In genomic region chr1:198639581-198640235, GRCh38 we compare ENCODE assay signal across 10 cellular contexts. TPM values are rescaled to one million over a fixed set of nuclear protein-coding genes. Genes with fewer than 3 reads are reported as not detected.
A peak's percentile ranks its signal among the peaks of the same experiment; 100 is the strongest.
DNase-seq lines count a peak whose midpoint lies in the region; ATAC-seq and TF ChIP-seq lines count a peak whose summit lies in the region.
"Had no signal": no experiment of that assay in that cellular context is flagged by ENCODE, and none has a peak within 500 bp of the region (broad histone marks: within the 10 kb centered on the region; RNA-seq: fewer than 3 reads in every experiment).

No MANE protein-coding gene starts in this region.

- peaks cover 55% of the 10 kb centered on the region for H3K4me1 Mint-ChIP-seq in activated T-helper 2 cell treated with anti-CD3 and anti-CD28 coated beads, Interferon-gamma antibody, Interleukin-2, Interleukin-4, amounts not matched to agents 10 μg/mL and 5 μg/mL and 100 μg/mL, durations not matched to agents 14 hours and 24 hours and 36 hours (ENCODE audit: low read depth)
- peaks cover 55% of the 10 kb centered on the region in 2 donors for H3K4me1 Mint-ChIP-seq in natural killer cell

- no peaks in the 10 kb centered on the region for H3K9me3 ChIP-seq in DOHH2 (ENCODE audit: control insufficient read depth, insufficient read depth, low read length)

- H3K4me1 ChIP-seq in DOHH2 (ENCODE audit: control insufficient read depth, low read length) = peaks cover 66% of the 10 kb centered on the region

- no peak for TF ChIP-seq CTCF in DOHH2 (IDR thresholded peaks at IDR 0.05; ENCODE audit: low read depth, low read length, poor library complexity, severe bottlenecking)
- no peak for TF ChIP-seq CTCF in natural killer cell (IDR thresholded peaks at IDR 0.05)

- peak overlapping the region; percentile 94 for H3K27ac Mint-ChIP-seq in activated T-helper 2 cell treated with anti-CD3 and anti-CD28 coated beads, Interferon-gamma antibody, Interleukin-2, Interleukin-4, amounts not matched to agents 10 μg/mL and 5 μg/mL and 100 μg/mL, durations not matched to agents 14 hours and 24 hours and 36 hours
- peak overlapping the region; percentile 90 to 94 for H3K27ac Mint-ChIP-seq in natural killer cell

- H3K79me2 ChIP-seq in DOHH2 (ENCODE audit: control insufficient read depth, low read length) = peaks cover 90% of the 10 kb centered on the region

- no peaks in the 10 kb centered on the region for H3K9me3 Mint-ChIP-seq in activated T-helper 2 cell treated with anti-CD3 and anti-CD28 coated beads, Interferon-gamma antibody, Interleukin-2, Interleukin-4, amounts not matched to agents 10 μg/mL and 5 μg/mL and 100 μg/mL, durations not matched to agents 14 hours and 24 hours and 36 hours
- H3K9me3 Mint-ChIP-seq in natural killer cell = no peaks in the 10 kb centered on the region

- H3K9me2 ChIP-seq in DOHH2 (replicated peaks; ENCODE audit: control insufficient read depth, low read length) = no peaks in the 10 kb centered on the region

- peak overlapping the region; percentile 96 for H3K4me2 ChIP-seq in DOHH2 (ENCODE audit: low read length)

- peaks cover 52% of the 10 kb centered on the region for H3K36me3 ChIP-seq in DOHH2 (ENCODE audit: control insufficient read depth, low read length)

- no peaks in the 10 kb centered on the region for H3K27me3 ChIP-seq in DOHH2 (ENCODE audit: control insufficient read depth, low read length)

- peak overlapping the region; percentile 100 for H3K27ac ChIP-seq in DOHH2 (ENCODE audit: low read depth, low read length)

- no peaks in the 10 kb centered on the region for H3K27me3 Mint-ChIP-seq in activated T-helper 2 cell treated with anti-CD3 and anti-CD28 coated beads, Interferon-gamma antibody, Interleukin-2, Interleukin-4, amounts not matched to agents 10 μg/mL and 5 μg/mL and 100 μg/mL, durations not matched to agents 14 hours and 24 hours and 36 hours (ENCODE audit: low read depth)
- no peaks in the 10 kb centered on the region for H3K27me3 Mint-ChIP-seq in natural killer cell (ENCODE audit: low read depth in 2 of 2)

- H3K4me3 Mint-ChIP-seq in activated T-helper 2 cell treated with anti-CD3 and anti-CD28 coated beads, Interferon-gamma antibody, Interleukin-2, Interleukin-4, amounts not matched to agents 10 μg/mL and 5 μg/mL and 100 μg/mL, durations not matched to agents 14 hours and 24 hours and 36 hours (ENCODE audit: low read depth) = peak overlapping the region; percentile 93
- peak overlapping the region; percentile 99 for H3K4me3 Mint-ChIP-seq in natural killer cell

- H4K20me1 ChIP-seq in DOHH2 (ENCODE audit: control insufficient read depth, insufficient read depth, low read depth, low read length) = no peaks in the 10 kb centered on the region

- intact Hi-C loops in activated T-helper 2 cell treated with anti-CD3 and anti-CD28 coated beads, Interferon-gamma antibody, Interleukin-2, Interleukin-4, amounts not matched to agents 10 μg/mL and 5 μg/mL and 100 μg/mL, durations not matched to agents 14 hours and 24 hours and 36 hours (cut with micrococcal nuclease) = loop anchor here (10.0 kb wide), 1 partner anchor 865 kb away; the partner anchor contains the start of gene DENND1B
- intact Hi-C loops in natural killer cell (cut with micrococcal nuclease) = loop anchor here (1.0 to 5.0 kb wide), 4 partner anchors 18 to 117 kb away; no protein-coding TSS in a partner anchor

- ATAC-seq in natural killer cell (no peak), HG03139 (IDR thresholded peaks at IDR 0.05; ENCODE audit: unreplicated experiment) (no peak), HG02798 (IDR thresholded peaks at IDR 0.05; ENCODE audit: poor library complexity, unreplicated experiment) (no peak), HG02759 (IDR thresholded peaks at IDR 0.05; ENCODE audit: unreplicated experiment) (no peak)
- ATAC-seq: HCT116 had no signal

- H3K36me3 Mint-ChIP-seq in activated T-helper 2 cell treated with anti-CD3 and anti-CD28 coated beads, Interferon-gamma antibody, Interleukin-2, Interleukin-4, amounts not matched to agents 10 μg/mL and 5 μg/mL and 100 μg/mL, durations not matched to agents 14 hours and 24 hours and 36 hours (ENCODE audit: low read depth) = peaks cover 55% of the 10 kb centered on the region
- peaks cover 29% of the 10 kb centered on the region for H3K36me3 Mint-ChIP-seq in natural killer cell

- peak; percentile 37 to 55 for DNase-seq in Kasumi-1 (lab: John Stamatoyannopoulos, UW)
- DNase-seq in activated T-helper 2 cell treated with anti-CD3 and anti-CD28 coated beads, Interferon-gamma antibody, Interleukin-2, Interleukin-4, amounts not matched to agents 10 μg/mL and 5 μg/mL and 100 μg/mL, durations not matched to agents 14 hours and 24 hours and 36 hours (ENCODE audit: low spot score) = no peak
- DNase-seq in natural killer cell = no peak
- DNase-seq in NCI-H1417 (lab: John Stamatoyannopoulos, UW) = no peak
- DNase-seq: DMS79 treated with DMSO at 0.1 percent for 48 hours had no signal

- H3F3A ChIP-seq in DOHH2 (ENCODE audit: control insufficient read depth, insufficient read depth) = peaks cover 36% of the 10 kb centered on the region

- peak overlapping the region; percentile 83 for H3K4me3 ChIP-seq in DOHH2 (ENCODE audit: low read length)

RNA-seq across cellular contexts. Expression of gene PTPRC, which starts 0.9 kb away (rescaled TPM):
- 321 and 333 TPM in 2 replicates for total RNA-seq in activated T-helper 2 cell treated with anti-CD3 and anti-CD28 coated beads, Interferon-gamma antibody, Interleukin-2, Interleukin-4, amounts not matched to agents 10 μg/mL and 5 μg/mL and 100 μg/mL, durations not matched to agents 14 hours and 24 hours and 36 hours
- 1,000 to 10,000 TPM; 1,142 to 1,334 (median 1,200) TPM for total RNA-seq in natural killer cell

Comparison
In these comparisons a context has a peak if more than half of its experiments do, and no peak if none do; other contexts are left out.
1. DNase-seq: peak in Kasumi-1 (2 of 2); none in activated T-helper 2 cell treated with anti-CD3 and anti-CD28 coated beads, Interferon-gamma antibody, Interleukin-2, Interleukin-4, amounts not matched to agents 10 μg/mL and 5 μg/mL and 100 μg/mL, durations not matched to agents 14 hours and 24 hours and 36 hours (single experiment), natural killer cell (single experiment) and NCI-H1417 (0 of 3).